8 cellular contexts compared by ENCODE assay signal in the genomic region with DNA sequence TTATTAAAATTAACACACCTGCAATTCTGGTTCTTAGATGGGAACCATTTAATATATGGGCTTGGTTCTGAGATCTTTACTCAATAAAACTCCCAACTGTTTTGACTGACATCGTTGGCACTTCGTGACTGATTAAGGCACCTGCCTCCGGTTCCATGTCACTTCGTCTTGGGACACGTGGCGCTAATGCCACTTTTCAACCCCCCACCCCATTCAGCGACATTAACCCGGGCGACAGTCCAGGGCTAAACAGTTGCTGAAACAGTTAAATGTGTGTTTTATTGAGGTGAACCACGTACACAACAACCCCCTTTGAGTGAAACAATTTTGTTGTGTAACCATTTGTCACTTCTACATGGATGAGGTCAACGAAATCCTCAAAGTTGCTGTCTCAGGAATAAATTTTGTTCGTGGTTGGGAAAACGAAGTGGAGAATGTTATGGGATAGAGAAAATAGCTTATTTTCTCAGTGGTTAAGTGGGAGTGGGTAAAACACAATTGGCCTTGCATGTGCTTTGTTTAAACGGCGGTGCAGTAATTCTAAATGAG. TPM values are rescaled to one million over a fixed set of nuclear protein-coding genes. Genes with fewer than 3 reads are reported as not detected.
DNase-seq lines count a peak whose midpoint lies in the region; ATAC-seq, FAIRE-seq and TF ChIP-seq lines count a peak whose summit lies in the region.

No MANE protein-coding gene starts in this region.

- CTCF ChIA-PET in A549 (lab: Yijun Ruan, JAX): interaction anchor here (0.9 to 1.0 kb wide), 2 partner anchors 18 to 142 kb away, joined by 3 read pairs; no protein-coding TSS in a partner anchor

- peaks cover 0 to 2% (median 0%) of the 10 kb centered on the region in 5 experiments for H3K9me3 Mint-ChIP-seq in brain
- H3K9me3 Mint-ChIP-seq in mesothelial cell of epicardium: peaks cover 4% of the 10 kb centered on the region

- peak overlapping the region; percentile 97 for H3K9ac ChIP-seq in HUES6 (ENCODE audit: low read length)

- H3K27me3 ChIP-seq in HUES6 (ENCODE audit: control insufficient read depth, insufficient read depth, low read length): no peaks in the 10 kb centered on the region

- H3K4me1 Mint-ChIP-seq in brain (peaks cover 47% of the 10 kb centered on the region), mesothelial cell of epicardium (peaks cover 39% of the 10 kb centered on the region)

- peak overlapping the region; percentile 82 to 93 (median 87) for H3K4me3 Mint-ChIP-seq in brain
- H3K4me3 Mint-ChIP-seq in mesothelial cell of epicardium: peak overlapping the region; percentile 86

- POLR2A ChIA-PET in A549 (lab: Yijun Ruan, JAX): interaction anchor here (1.0 to 2.7 kb wide), 3 partner anchors 11 to 113 kb away, joined by 3 to 28 read pairs (median 14); a partner anchor contains a TSS

- H3K4me1 ChIP-seq in A549 (peaks cover 35% of the 10 kb centered on the region), HUES6 (ENCODE audit: control insufficient read depth, insufficient read depth, low read length) (peaks cover 44% of the 10 kb centered on the region)

- H3K36me3 Mint-ChIP-seq in brain (no peaks in the 10 kb centered on the region), mesothelial cell of epicardium (no peaks in the 10 kb centered on the region)

- H3K27me3 Mint-ChIP-seq in brain: peaks cover 14% of the 10 kb centered on the region
- peaks cover 3% of the 10 kb centered on the region for H3K27me3 Mint-ChIP-seq in mesothelial cell of epicardium (ENCODE audit: low read depth)

- peak overlapping the region; percentile 54 for H3K4me3 ChIP-seq in A549
- peak overlapping the region; percentile 88 for H3K4me3 ChIP-seq in HUES6 (ENCODE audit: low read depth, low read length)

- H3K27ac Mint-ChIP-seq in brain (peak overlapping the region; percentile 94 to 99 (median 98)), mesothelial cell of epicardium (peak overlapping the region; percentile 94)

- no peak for TF ChIP-seq EP300 in A549 (IDR thresholded peaks at IDR 0.05)

- no peaks in the 10 kb centered on the region for H3K9me3 ChIP-seq in A549
- H3K9me3 ChIP-seq in HUES6 (ENCODE audit: control insufficient read depth, insufficient read depth, low read depth, low read length): no peaks in the 10 kb centered on the region; the same call in 1 of the 2 replicates

- TF ChIP-seq POLR2A in A549 (IDR thresholded peaks at IDR 0.05; ENCODE audit: low read length): no peak

- H3K27ac ChIP-seq in A549 (peak overlapping the region; percentile 93 to 99), HUES6 (ENCODE audit: low read depth, low read length) (peak overlapping the region; percentile 92)

- peak overlapping the region; percentile 76 for H3K4me2 ChIP-seq in A549

- no peak for ATAC-seq in A549
- no peak for ATAC-seq in HG02623 (IDR thresholded peaks at IDR 0.05; ENCODE audit: unreplicated experiment)

- no peak for FAIRE-seq in A549 (lab: Jason Lieb, UNC)

- TF ChIP-seq CTCF in A549 (IDR thresholded peaks at IDR 0.05): no peak
- no peak for TF ChIP-seq CTCF in brain (conservative IDR thresholded peaks at IDR 0.05)
- no peak for TF ChIP-seq CTCF in mesothelial cell of epicardium (IDR thresholded peaks at IDR 0.05; ENCODE audit: unreplicated experiment)

- 47% methylated on average over 15 of the region's 15 CpGs for WGBS in A549 (ENCODE audit: missing lambda C conversion rate)

- H3K36me3 ChIP-seq in HUES6 (ENCODE audit: control insufficient read depth, insufficient read depth, low read length): no peaks in the 10 kb centered on the region

- DNase-seq in A549 (ENCODE audit: low read depth in 1 of 2, low spot score in 1 of 2) (no peak), mesothelial cell of epicardium (ENCODE audit: low spot score in 2 of 2, unreplicated experiment in 2 of 2) (no peak), GM19240 (ENCODE audit: insufficient read length, low spot score) (no peak), DMS 273 (lab: John Stamatoyannopoulos, UW; ENCODE audit: unreplicated experiment) (no peak), NCI-H345 treated with DMSO at 0.1 percent for 48 hours (lab: John Stamatoyannopoulos, UW; ENCODE audit: unreplicated experiment) (no peak)

- TF ChIP-seq RAD21 in A549 (conservative IDR thresholded peaks at IDR 0.05 in 1 of 2, IDR thresholded peaks at IDR 0.05 in 1 of 2): no peak

TF ChIP-seq in A549, 52 proteins besides CTCF, POLR2A, EP300 and RAD21:
- TF ChIP-seq RARB (CRISPR knock-in tag; IDR thresholded peaks at IDR 0.05) (0 out of 2 replicates have a peak, but pooled peaks have one; percentile 37), FOSB (CRISPR knock-in tag; IDR thresholded peaks at IDR 0.05) (0 out of 2 replicates have a peak, but pooled peaks have one; percentile 60), PHF8 (IDR thresholded peaks at IDR 0.05; ENCODE audit: borderline replicate concordance, low read depth) (no peak), GATA3 (IDR thresholded peaks at IDR 0.05; ENCODE audit: borderline replicate concordance) (no peak), JUNB (IDR thresholded peaks at IDR 0.05) (no peak), CBX8 (IDR thresholded peaks at IDR 0.05) (no peak), ZSCAN20 (CRISPR knock-in tag; IDR thresholded peaks at IDR 0.05) (no peak), MAFK (IDR thresholded peaks at IDR 0.05; ENCODE audit: partially characterized antibody) (peak; percentile 65), CHD2 (IDR thresholded peaks at IDR 0.05; ENCODE audit: low read length, partially characterized antibody) (no peak), HOXB13 (CRISPR knock-in tag; IDR thresholded peaks at IDR 0.05; ENCODE audit: low read depth) (no peak), BHLHE40 (IDR thresholded peaks at IDR 0.05; ENCODE audit: low read depth, low read length) (no peak), EHMT2 (IDR thresholded peaks at IDR 0.05; ENCODE audit: low read depth) (no peak), POLR2AphosphoS2 (conservative IDR thresholded peaks at IDR 0.05; ENCODE audit: low read length) (no peak), RCOR1 (IDR thresholded peaks at IDR 0.05; ENCODE audit: low read depth, low read length) (no peak), KDM5A (IDR thresholded peaks at IDR 0.05) (no peak), HDAC2 (IDR thresholded peaks at IDR 0.05) (no peak), HOXA7 (CRISPR knock-in tag; IDR thresholded peaks at IDR 0.05) (0 out of 2 replicates have a peak, but pooled peaks have one; percentile 58), CBX2 (IDR thresholded peaks at IDR 0.05; ENCODE audit: borderline replicate concordance, low read depth) (no peak), KDM1A (IDR thresholded peaks at IDR 0.05; ENCODE audit: low read depth) (no peak), MAZ (IDR thresholded peaks at IDR 0.05; ENCODE audit: borderline replicate concordance, low read depth, low read length) (no peak), ESRRA (IDR thresholded peaks at IDR 0.05; ENCODE audit: borderline replicate concordance, low read length) (no peak)
- TF ChIP-seq, protein P1, sequence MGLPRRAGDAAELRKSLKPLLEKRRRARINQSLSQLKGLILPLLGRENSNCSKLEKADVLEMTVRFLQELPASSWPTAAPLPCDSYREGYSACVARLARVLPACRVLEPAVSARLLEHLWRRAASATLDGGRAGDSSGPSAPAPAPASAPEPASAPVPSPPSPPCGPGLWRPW (IDR thresholded peaks at IDR 0.05): no peak
- TF ChIP-seq, protein P2, sequence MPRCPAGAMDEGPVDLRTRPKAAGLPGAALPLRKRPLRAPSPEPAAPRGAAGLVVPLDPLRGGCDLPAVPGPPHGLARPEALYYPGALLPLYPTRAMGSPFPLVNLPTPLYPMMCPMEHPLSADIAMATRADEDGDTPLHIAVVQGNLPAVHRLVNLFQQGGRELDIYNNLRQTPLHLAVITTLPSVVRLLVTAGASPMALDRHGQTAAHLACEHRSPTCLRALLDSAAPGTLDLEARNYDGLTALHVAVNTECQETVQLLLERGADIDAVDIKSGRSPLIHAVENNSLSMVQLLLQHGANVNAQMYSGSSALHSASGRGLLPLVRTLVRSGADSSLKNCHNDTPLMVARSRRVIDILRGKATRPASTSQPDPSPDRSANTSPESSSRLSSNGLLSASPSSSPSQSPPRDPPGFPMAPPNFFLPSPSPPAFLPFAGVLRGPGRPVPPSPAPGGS (IDR thresholded peaks at IDR 0.05): no peak
- TF ChIP-seq, protein P3, sequence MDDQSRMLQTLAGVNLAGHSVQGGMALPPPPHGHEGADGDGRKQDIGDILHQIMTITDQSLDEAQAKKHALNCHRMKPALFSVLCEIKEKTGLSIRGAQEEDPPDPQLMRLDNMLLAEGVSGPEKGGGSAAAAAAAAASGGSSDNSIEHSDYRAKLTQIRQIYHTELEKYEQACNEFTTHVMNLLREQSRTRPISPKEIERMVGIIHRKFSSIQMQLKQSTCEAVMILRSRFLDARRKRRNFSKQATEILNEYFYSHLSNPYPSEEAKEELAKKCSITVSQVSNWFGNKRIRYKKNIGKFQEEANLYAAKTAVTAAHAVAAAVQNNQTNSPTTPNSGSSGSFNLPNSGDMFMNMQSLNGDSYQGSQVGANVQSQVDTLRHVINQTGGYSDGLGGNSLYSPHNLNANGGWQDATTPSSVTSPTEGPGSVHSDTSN (IDR thresholded peaks at IDR 0.05): no peak

RNA-seq across cellular contexts. Expression of a gene that starts 9.9 kb away (rescaled TPM):
- polyA plus RNA-seq in A549 (2011; rRNA removed) (366 and 519 TPM in 2 replicates), A549 (2017; fragmentation: RNase III; extraction: RNeasy Plus Mini Kit Qiagen cat#74134 plus additional on column Dnase treatment) (131 to 195 TPM (median 187 TPM) in 3 replicates), brain (ENCODE audit: insufficient read depth, low read depth, low replicate concordance) (36.1 TPM)
- 38.6 and 50.8 TPM in 2 replicates for polyA plus RNA-seq in A549 (2012; cell fraction: cytosol; rRNA removed)
- 108 and 151 TPM in 2 replicates for polyA plus RNA-seq in A549 (2012; cell fraction: nucleus; rRNA removed)
- 230 and 257 TPM in 2 replicates for polyA minus RNA-seq in A549 (2011; rRNA and poly(A)+ RNA removed)
- total RNA-seq in mesothelial cell of epicardium: 256 to 274 TPM (median 261 TPM) in 3 replicates
